Comparison of ENCODE assay signal across 26 cellular contexts in genomic region chr11:8729837-8730696, GRCh38. TPM values are rescaled to one million over a fixed set of nuclear protein-coding genes. Genes with fewer than 3 reads are reported as not detected.
DNase-seq lines count a peak whose midpoint lies in the region; ATAC-seq and TF ChIP-seq lines count a peak whose summit lies in the region.
"Had no signal": no experiment of that assay in that cellular context is flagged by ENCODE, and none has a peak within 500 bp of the region (broad histone marks: within the 10 kb centered on the region; RNA-seq: fewer than 3 reads in every experiment).

No MANE protein-coding gene starts in this region.

- no peaks in the 10 kb centered on the region for H3K27me3 ChIP-seq in mesenchymal stem cell (ENCODE audit: control insufficient read depth in 1 of 2, insufficient read depth in 1 of 2, low read length in 2 of 2)
- no peaks in the 10 kb centered on the region for H3K27me3 ChIP-seq in stomach
- H3K27me3 ChIP-seq: neutrophil, thyroid gland had no signal

- no peak overlapping the region for H4K8ac ChIP-seq in mesenchymal stem cell (ENCODE audit: low read length)

- H3K9ac ChIP-seq in mesenchymal stem cell (ENCODE audit: low read length), result no peak overlapping the region

- H3K9me3 ChIP-seq in HEK293 (ENCODE audit: control insufficient read depth, insufficient read depth, low read depth, low read length) (no peaks in the 10 kb centered on the region), mesenchymal stem cell (ENCODE audit: control insufficient read depth, low read length) (no peaks in the 10 kb centered on the region), stomach (no peaks in the 10 kb centered on the region)
- H3K9me3 ChIP-seq: lower lobe of right lung, neutrophil, thyroid gland had no signal

- intact Hi-C loops in stomach (cut with DNase I; ENCODE audit: low total_unique reads), result no loop called here

- H3K4me3 Mint-ChIP-seq in brain, result no peak overlapping the region
- H3K4me3 Mint-ChIP-seq: activated naive CD8-positive, alpha-beta T cell treated with anti-CD3 and anti-CD28 coated beads, Interleukin-2, amount 10 ng/mL, durations not matched to agents 7 days and 5 days; CD14-positive monocyte; stimulated activated memory B cell treated with anti-CD40 and anti-IgM and Interleukin-4, amounts not matched to agents 10 μg/mL and 1 μg/mL and 100 μg/mL, for 72 hours had no signal

- ATAC-seq in HG03095 (IDR thresholded peaks at IDR 0.05; ENCODE audit: unreplicated experiment), result no peak
- ATAC-seq in GM21825 (IDR thresholded peaks at IDR 0.05; ENCODE audit: unreplicated experiment), result no peak
- ATAC-seq: esophagus mucosa; lower lobe of right lung; stimulated activated memory B cell treated with anti-CD40 and anti-IgM and Interleukin-4, amounts not matched to agents 10 μg/mL and 1 μg/mL and 100 μg/mL, for 72 hours had no signal

- H2BK120ac ChIP-seq in mesenchymal stem cell (ENCODE audit: low read depth, low read length), result no peak overlapping the region

- no peaks in the 10 kb centered on the region for H3K27me3 Mint-ChIP-seq in brain
- H3K27me3 Mint-ChIP-seq: stimulated activated memory B cell treated with anti-CD40 and anti-IgM and Interleukin-4, amounts not matched to agents 10 μg/mL and 1 μg/mL and 100 μg/mL, for 72 hours had no signal

- peak overlapping the region; percentile 65 for H2BK15ac ChIP-seq in mesenchymal stem cell (ENCODE audit: low read depth, poor library complexity, severe bottlenecking)

- CTCF ChIA-PET in HEK293 (lab: Yijun Ruan, JAX), result no interaction called here

- peaks cover 50% of the 10 kb centered on the region for H3K4me1 Mint-ChIP-seq in brain

- H3K36me3 ChIP-seq in HEK293 (ENCODE audit: control insufficient read depth in 2 of 2, insufficient read depth in 1 of 2, low read length in 2 of 2) (peaks cover 0 to 5% of the 10 kb centered on the region in 2 experiments; a peak in 1 of 3 replicates), mesenchymal stem cell (ENCODE audit: control insufficient read depth in 1 of 2, insufficient read depth in 2 of 2, low read depth in 1 of 2, low read length in 2 of 2) (peaks cover 30 to 40% of the 10 kb centered on the region in 2 experiments), stomach (peaks cover 22 to 40% (median 34%) of the 10 kb centered on the region in 4 donors)
- H3K36me3 ChIP-seq: neutrophil, thyroid gland had no signal

- no peak overlapping the region for H3K14ac ChIP-seq in mesenchymal stem cell (ENCODE audit: low read length in 2 of 2)

- no peak for TF ChIP-seq CTCF in HEK293 (tag by site-specific recombination; IDR thresholded peaks at IDR 0.05)
- no peak for TF ChIP-seq CTCF in brain (conservative IDR thresholded peaks at IDR 0.05)
- TF ChIP-seq CTCF in stomach (IDR thresholded peaks at IDR 0.05), result no peak

- no peak for TF ChIP-seq EP300 in stomach (IDR thresholded peaks at IDR 0.05)

- H2BK12ac ChIP-seq in mesenchymal stem cell (ENCODE audit: low read length in 2 of 2), result peak overlapping the region; percentile 79 to 89

- peak overlapping the region in 1 of 2 experiments; percentile 65 for H3K4ac ChIP-seq in mesenchymal stem cell (ENCODE audit: low read depth in 1 of 2, low read length in 2 of 2)

- H3K27ac ChIP-seq in HEK293 (ENCODE audit: extremely low read depth, low read depth, low read length) (no peak overlapping the region), mesenchymal stem cell (ENCODE audit: low read length, poor library complexity, severe bottlenecking) (no peak overlapping the region), stomach (peak overlapping the region in 4 of 5 donors; percentile 2 to 94 (median 75))
- H3K27ac ChIP-seq: lower lobe of right lung, neutrophil, PC-9 had no signal

- peak overlapping the region in 3 of 5 experiments; percentile 92 to 95 (median 95) for H3K27ac Mint-ChIP-seq in brain
- H3K27ac Mint-ChIP-seq: activated naive CD8-positive, alpha-beta T cell treated with anti-CD3 and anti-CD28 coated beads, Interleukin-2, amount 10 ng/mL, durations not matched to agents 7 days and 5 days; CD14-positive monocyte had no signal

- peaks cover 13% of the 10 kb centered on the region for H3K4me1 ChIP-seq in HEK293 (ENCODE audit: control insufficient read depth, insufficient read depth, low read length)
- H3K4me1 ChIP-seq in mesenchymal stem cell (ENCODE audit: control insufficient read depth, insufficient read depth, low read depth, low read length), result peaks cover 19% of the 10 kb centered on the region
- H3K4me1 ChIP-seq in stomach, result peaks cover 46 to 78% (median 61%) of the 10 kb centered on the region in 4 donors

- in situ Hi-C loops in ACHN (cut with HindIII; ENCODE audit: low pct_ligation_motif_present, low pct_unique_long_range_greater_than_20kb, low sequenced_read_pairs), result no loop called here

- no peak overlapping the region for H2BK5ac ChIP-seq in mesenchymal stem cell (ENCODE audit: low read depth, low read length, poor library complexity, severe bottlenecking)

- no peaks in the 10 kb centered on the region for H3K9me3 Mint-ChIP-seq in brain
- H3K9me3 Mint-ChIP-seq: activated naive CD8-positive, alpha-beta T cell treated with anti-CD3 and anti-CD28 coated beads, Interleukin-2, amount 10 ng/mL, durations not matched to agents 7 days and 5 days; stimulated activated memory B cell treated with anti-CD40 and anti-IgM and Interleukin-4, amounts not matched to agents 10 μg/mL and 1 μg/mL and 100 μg/mL, for 72 hours had no signal

- peaks cover 38% of the 10 kb centered on the region for H3K79me1 ChIP-seq in mesenchymal stem cell (replicated peaks; ENCODE audit: low read length, poor library complexity, severe bottlenecking)

- TF ChIP-seq POLR2A in stomach (IDR thresholded peaks at IDR 0.05), result no peak

- no peak overlapping the region for H3K23ac ChIP-seq in mesenchymal stem cell (ENCODE audit: low read length in 2 of 2)

- peak overlapping the region; percentile 5 for H4K91ac ChIP-seq in mesenchymal stem cell (ENCODE audit: low read length)

- peak overlapping the region; percentile 37 to 63 for H3K18ac ChIP-seq in mesenchymal stem cell (ENCODE audit: low read depth in 1 of 2, low read length in 2 of 2)

- 96% methylated on average over 38 of the region's 38 CpGs for WGBS in mesenchymal stem cell
- WGBS in stomach, 5 donors, result 85 to 93% (median 90%) methylated on average over 34 to 38 of the region's 38 CpGs

- DNase-seq in mesenchymal stem cell (no peak), stomach (no peak), ACHN (no peak)
- DNase-seq: activated CD4-positive, alpha-beta T cell treated with anti-CD3 and anti-CD28 coated beads, Interleukin-2, amount 50 U/mL, for 4 hours; activated CD8-positive, alpha-beta memory T cell treated with anti-CD3 and anti-CD28 coated beads, Interleukin-2, amount 50 U/mL, for 48 hours; activated naive CD8-positive, alpha-beta T cell treated with anti-CD3 and anti-CD28 coated beads, Interleukin-2, amount 10 ng/mL, durations not matched to agents 7 days and 5 days; effector memory CD4-positive, alpha-beta T cell; HCEC 1CT; lower lobe of right lung; MM.1S; NCI-H1436 treated with DMSO at 0.1 percent for 48 hours; NCI-H510A; NK-92 treated with Interleukin-12 subunit alpha and Interleukin-12 subunit beta, amount 100 ng/mL, for 24 hours; PC-9; SHP77; stimulated activated CD4-positive, alpha-beta T cell treated with anti-CD3 and anti-CD28 coated beads, Interleukin-4, amount 100 ng/mL, for 1 hour; T1000; thyroid gland had no signal

- no peak overlapping the region for H3K4me2 ChIP-seq in mesenchymal stem cell (ENCODE audit: low read length, poor library complexity, severe bottlenecking)
- H3K4me2 ChIP-seq: PC-9 had no signal

- no peak overlapping the region for H3K4me3 ChIP-seq in HEK293 (ENCODE audit: low read depth, low read length)
- H3K4me3 ChIP-seq in mesenchymal stem cell (ENCODE audit: insufficient read depth in 1 of 2, low read depth in 1 of 2, low read length in 2 of 2), result no peak overlapping the region
- no peak overlapping the region for H3K4me3 ChIP-seq in stomach
- H3K4me3 ChIP-seq: lower lobe of right lung, PC-9, thyroid gland had no signal

- POLR2A ChIA-PET in HEK293 (lab: Yijun Ruan, JAX), result no interaction called here

- H3K36me3 Mint-ChIP-seq in brain, result peaks cover 10% of the 10 kb centered on the region
- H3K36me3 Mint-ChIP-seq: activated naive CD8-positive, alpha-beta T cell treated with anti-CD3 and anti-CD28 coated beads, Interleukin-2, amount 10 ng/mL, durations not matched to agents 7 days and 5 days; CD14-positive monocyte; stimulated activated memory B cell treated with anti-CD40 and anti-IgM and Interleukin-4, amounts not matched to agents 10 μg/mL and 1 μg/mL and 100 μg/mL, for 72 hours had no signal

- H2AK5ac ChIP-seq in mesenchymal stem cell (ENCODE audit: low read length, severe bottlenecking), result no peak overlapping the region

- no peak overlapping the region for H2AFZ ChIP-seq in mesenchymal stem cell (ENCODE audit: low read depth, low read length)
- H2AFZ ChIP-seq: PC-9 had no signal

TF ChIP-seq in HEK293, 187 proteins besides CTCF, POLR2A, EP300 and RAD21:
- TF ChIP-seq ZNF341 (tag by site-specific recombination; IDR thresholded peaks at IDR 0.05; ENCODE audit: low read depth) (0 out of 2 replicates have a peak, but pooled peaks have one; percentile 11), SCRT1 (tag by site-specific recombination; IDR thresholded peaks at IDR 0.05; ENCODE audit: borderline replicate concordance) (no peak)
TF ChIP-seq in HEK293: peak in this region for 1.

RNA-seq across cellular contexts. Expression of gene RPL27A, which starts 47.5 kb away (rescaled TPM):
- 1,828 TPM for polyA plus RNA-seq in brain (ENCODE audit: insufficient read depth, low read depth, low replicate concordance)
- polyA plus RNA-seq in mesenchymal stem cell (2013, experiment 1 of 2), result 1,998 TPM
- 1,912 TPM for polyA plus RNA-seq in mesenchymal stem cell (2013, experiment 2 of 2)
- 1,000 to 10,000 TPM in 1 of 5 donors, 100 to 1,000 TPM in 4; 138 to 1,118 (median 938) TPM for total RNA-seq in stomach
- 1,000 to 10,000 TPM; 3,539 to 4,507 (median 3,746) TPM for polyA plus RNA-seq in stomach

RNA-seq across cellular contexts. Expression of gene TRIM66, which starts 47.6 kb away (rescaled TPM):
- 3.7 TPM for polyA plus RNA-seq in brain (ENCODE audit: insufficient read depth, low read depth, low replicate concordance)
- 1.8 TPM for polyA plus RNA-seq in mesenchymal stem cell (2013, experiment 1 of 2)
- 1.9 TPM for polyA plus RNA-seq in mesenchymal stem cell (2013, experiment 2 of 2)
- total RNA-seq in stomach, result 1 to 10 TPM; 2.3 to 8.7 (median 7.0) TPM
- 1 to 10 TPM in 2 of 3 donors, under 1 TPM in 1; 0.76 to 1.9 (median 1.2) TPM for polyA plus RNA-seq in stomach

Comparison
In these comparisons a context has a peak if more than half of its experiments do, and no peak if none do; other contexts are left out.
1. H3K27ac ChIP-seq: peak in stomach (4 of 5); none in HEK293 (single experiment) and mesenchymal stem cell (single experiment).